Comparison of ENCODE assay signal across 24 cellular contexts in the genomic region with DNA sequence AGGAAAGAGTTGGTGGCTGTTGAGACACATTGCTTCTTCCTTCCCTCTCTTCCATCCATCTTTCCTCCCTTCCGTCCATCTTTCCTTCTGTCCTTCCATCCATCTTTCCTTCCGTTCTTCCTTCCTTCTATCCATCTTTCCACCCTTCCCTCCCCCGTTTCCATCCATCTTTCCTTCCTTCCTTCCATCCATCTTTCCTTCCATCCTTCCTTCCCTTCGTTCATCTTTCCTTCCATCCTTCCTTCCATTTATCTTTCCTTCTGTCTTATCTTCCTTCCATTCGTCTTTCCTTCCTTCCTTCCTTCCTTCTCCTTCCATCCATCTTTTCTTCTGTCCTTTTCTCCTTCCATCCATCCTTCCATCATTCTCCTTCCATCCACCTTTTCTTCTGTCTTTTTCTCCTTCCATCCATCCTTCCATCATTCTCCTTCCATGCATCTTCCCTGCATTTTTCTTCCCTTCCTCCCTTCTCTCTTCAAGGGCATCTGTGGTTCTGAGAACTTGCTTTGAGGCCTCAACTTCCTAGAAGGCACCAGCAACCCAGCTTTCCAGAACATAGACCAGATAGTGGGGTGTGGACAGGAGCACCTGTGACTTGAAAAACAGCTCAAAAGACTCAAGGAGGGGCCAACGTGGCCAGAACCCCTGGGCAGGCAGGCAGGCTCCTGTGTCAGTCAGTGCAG.
"Had no signal": no experiment of that assay in that cellular context is flagged by ENCODE, and none has a peak within 500 bp of the region (broad histone marks: within the 10 kb centered on the region; RNA-seq: fewer than 3 reads in every experiment).

No MANE protein-coding gene starts in this region.

- H3K27ac Mint-ChIP-seq: activated CD8-positive, alpha-beta memory T cell treated with anti-CD3 and anti-CD28 coated beads, Interleukin-2, amount 10 ng/mL, durations not matched to agents 7 days and 5 days; activated naive CD4-positive, alpha-beta T cell treated with anti-CD3 and anti-CD28 coated beads for 36 hours; activated T-cell treated with anti-CD3 and anti-CD28 coated beads, Interleukin-2, amount 50 U/mL, for 24 hours; activated T-helper 1 cell treated with anti-CD3 and anti-CD28 coated beads, Interleukin-12 subunit alpha, Interleukin-12 subunit beta, Interleukin-2, Interleukin-4 antibody, amounts not matched to agents 30 ng/mL and 10 ng/mL and 1 ng/mL, durations not matched to agents 14 hours and 24 hours and 36 hours had no signal

- H3K4me3 ChIP-seq: ascending aorta, body of pancreas had no signal

- H3K27me3 ChIP-seq: ascending aorta, body of pancreas had no signal

- DNase-seq: activated CD4-positive, alpha-beta T cell treated with anti-CD3 and anti-CD28 coated beads for 48 hours; activated CD4-positive, alpha-beta T cell treated with anti-CD3 and anti-CD28 coated beads, Interleukin-2, amount 50 U/mL, for 48 hours; activated CD8-positive, alpha-beta memory T cell treated with anti-CD3 and anti-CD28 coated beads, Interleukin-2, amount 10 ng/mL, durations not matched to agents 7 days and 5 days; activated effector memory CD4-positive, alpha-beta T cell treated with Interleukin-2 at 50 U/mL for 16 hours; activated naive CD4-positive, alpha-beta T cell treated with anti-CD3 and anti-CD28 coated beads for 36 hours; activated T-cell treated with anti-CD3 and anti-CD28 coated beads, Interleukin-2, amount 50 U/mL, for 24 hours; body of pancreas; central memory CD4-positive, alpha-beta T cell; KG1; NCI-H1092; NCI-H1417; NCI-H1930; NCI-H2171; NCI-H2227 treated with DMSO at 0.1 percent for 48 hours; NCI-H526; NCI-H774; OCI-M1; RPMI8226; SK-N-SH had no signal

- H3K27ac ChIP-seq: ascending aorta, body of pancreas had no signal

- H3K27me3 Mint-ChIP-seq: activated T-cell treated with anti-CD3 and anti-CD28 coated beads, Interleukin-2, amount 50 U/mL, for 24 hours had no signal

- H3K9me3 Mint-ChIP-seq: activated naive CD4-positive, alpha-beta T cell treated with anti-CD3 and anti-CD28 coated beads for 36 hours; activated T-cell treated with anti-CD3 and anti-CD28 coated beads, Interleukin-2, amount 50 U/mL, for 24 hours; activated T-helper 1 cell treated with anti-CD3 and anti-CD28 coated beads, Interleukin-12 subunit alpha, Interleukin-12 subunit beta, Interleukin-2, Interleukin-4 antibody, amounts not matched to agents 30 ng/mL and 10 ng/mL and 1 ng/mL, durations not matched to agents 14 hours and 24 hours and 36 hours had no signal

- ATAC-seq: activated CD4-positive, CD25-positive, alpha-beta regulatory T cell treated with anti-CD3 and anti-CD28 coated beads, Interleukin-2, amount 50 U/mL, for 24 hours; activated CD8-positive, alpha-beta memory T cell treated with anti-CD3 and anti-CD28 coated beads, Interleukin-2, amount 10 ng/mL, durations not matched to agents 7 days and 5 days; body of pancreas; Panc1; Right ventricle myocardium inferior had no signal

- H3K4me2 ChIP-seq: SK-N-SH had no signal

- H3K9me3 ChIP-seq: ascending aorta, body of pancreas, SK-N-SH had no signal

- H3K4me3 Mint-ChIP-seq: activated CD8-positive, alpha-beta memory T cell treated with anti-CD3 and anti-CD28 coated beads, Interleukin-2, amount 10 ng/mL, durations not matched to agents 7 days and 5 days; activated naive CD4-positive, alpha-beta T cell treated with anti-CD3 and anti-CD28 coated beads for 36 hours; activated T-cell treated with anti-CD3 and anti-CD28 coated beads, Interleukin-2, amount 50 U/mL, for 24 hours; activated T-helper 1 cell treated with anti-CD3 and anti-CD28 coated beads, Interleukin-12 subunit alpha, Interleukin-12 subunit beta, Interleukin-2, Interleukin-4 antibody, amounts not matched to agents 30 ng/mL and 10 ng/mL and 1 ng/mL, durations not matched to agents 14 hours and 24 hours and 36 hours had no signal

- H3K4me1 ChIP-seq: ascending aorta, body of pancreas had no signal
